Comparison of ENCODE assay signal across 15 cellular contexts in genomic region chr10:76779163-76779820, GRCh38.
DNase-seq lines count a peak whose midpoint lies in the region; ATAC-seq and TF ChIP-seq lines count a peak whose summit lies in the region.
"Had no signal": no experiment of that assay in that cellular context is flagged by ENCODE, and none has a peak within 500 bp of the region (broad histone marks: within the 10 kb centered on the region; RNA-seq: fewer than 3 reads in every experiment).

No MANE protein-coding gene starts in this region.

- in situ Hi-C loops in G401 (cut with HindIII; ENCODE audit: low sequenced_read_pairs): no loop called here

- peaks cover 7% of the 10 kb centered on the region for H3K9me3 Mint-ChIP-seq in progenitor cell of endocrine pancreas (ENCODE audit: low read depth)
- peaks cover 8% of the 10 kb centered on the region for H3K9me3 Mint-ChIP-seq in activated T-cell treated with anti-CD3 and anti-CD28 coated beads, Interleukin-2, amount 50 U/mL, for 4 hours
- H3K9me3 Mint-ChIP-seq in Caco-2 (ENCODE audit: unreplicated experiment): peaks cover 21% of the 10 kb centered on the region
- H3K9me3 Mint-ChIP-seq in stimulated activated effector memory CD8-positive, alpha-beta T cell treated with anti-CD3 and anti-CD28 coated beads, Interleukin-12 subunit alpha, Interleukin-12 subunit beta, amount 100 ng/mL, for 72 hours: peaks cover 12% of the 10 kb centered on the region

- no peak overlapping the region for H3K4me3 ChIP-seq in Caco-2 (ENCODE audit: low read depth, low read length)
- H3K4me3 ChIP-seq: spleen had no signal

- peak; percentile 27 for TF ChIP-seq CTCF in progenitor cell of endocrine pancreas (IDR thresholded peaks at IDR 0.05; ENCODE audit: unreplicated experiment)
- TF ChIP-seq CTCF in GM20000 (IDR thresholded peaks at IDR 0.05; ENCODE audit: extremely low read depth, missing control alignments): no peak
- no peak for TF ChIP-seq CTCF in Caco-2 (IDR thresholded peaks at IDR 0.05; ENCODE audit: insufficient read depth in 1 of 2, low read depth in 1 of 2, low read length in 1 of 2, severe bottlenecking in 1 of 2, unreplicated experiment in 1 of 2)

- H3K4me1 ChIP-seq in Caco-2: no peaks in the 10 kb centered on the region
- H3K4me1 ChIP-seq: spleen had no signal

- no peaks in the 10 kb centered on the region for H3K27me3 ChIP-seq in Caco-2 (replicated peaks; ENCODE audit: control insufficient read depth, insufficient read depth, low read length)
- H3K27me3 ChIP-seq: spleen had no signal

- peak; percentile 4 for DNase-seq in G401 (ENCODE audit: low spot score)
- peak; percentile 36 for DNase-seq in RPMI7951 (ENCODE audit: low read depth)
- peak; percentile 84 for DNase-seq in foreskin melanocyte
- no peak for DNase-seq in progenitor cell of endocrine pancreas (ENCODE audit: low spot score, unreplicated experiment)
- DNase-seq in GM20000 (ENCODE audit: low spot score): no peak
- no peak for DNase-seq in activated T-cell treated with anti-CD3 and anti-CD28 coated beads, Interleukin-2, amount 50 U/mL, for 4 hours
- no peak for DNase-seq in Caco-2
- no peak for DNase-seq in stimulated activated effector memory CD8-positive, alpha-beta T cell treated with anti-CD3 and anti-CD28 coated beads, Interleukin-12 subunit alpha, Interleukin-12 subunit beta, amount 100 ng/mL, for 72 hours (ENCODE audit: low spot score in 2 of 2)
- DNase-seq: activated T-cell treated with anti-CD3 and anti-CD28 coated beads, Interleukin-2, amount 50 U/mL, for 1 hour; DND-41; immature natural killer cell; NCI-H748 treated with DMSO at 0.1 percent for 48 hours; spleen; stimulated activated naive CD4-positive, alpha-beta T cell had no signal

- peaks cover 2% of the 10 kb centered on the region for H3K36me3 Mint-ChIP-seq in progenitor cell of endocrine pancreas (ENCODE audit: insufficient read depth)
- no peaks in the 10 kb centered on the region for H3K36me3 Mint-ChIP-seq in activated T-cell treated with anti-CD3 and anti-CD28 coated beads, Interleukin-2, amount 50 U/mL, for 4 hours (ENCODE audit: insufficient read depth)
- H3K36me3 Mint-ChIP-seq in Caco-2 (ENCODE audit: insufficient read depth, unreplicated experiment): no peaks in the 10 kb centered on the region
- no peaks in the 10 kb centered on the region for H3K36me3 Mint-ChIP-seq in stimulated activated effector memory CD8-positive, alpha-beta T cell treated with anti-CD3 and anti-CD28 coated beads, Interleukin-12 subunit alpha, Interleukin-12 subunit beta, amount 100 ng/mL, for 72 hours
- H3K36me3 Mint-ChIP-seq: immature natural killer cell had no signal

- BruUV-seq in Caco-2 (replicated peaks; lab: Mats Ljungman, UMichigan): no TSS peak

- H3K4me1 Mint-ChIP-seq in progenitor cell of endocrine pancreas (ENCODE audit: low read depth) (peaks cover 14% of the 10 kb centered on the region), Caco-2 (ENCODE audit: low read depth, unreplicated experiment) (peaks cover 8% of the 10 kb centered on the region)
- no peaks in the 10 kb centered on the region for H3K4me1 Mint-ChIP-seq in activated T-cell treated with anti-CD3 and anti-CD28 coated beads, Interleukin-2, amount 50 U/mL, for 4 hours (ENCODE audit: low read depth)
- H3K4me1 Mint-ChIP-seq in stimulated activated effector memory CD8-positive, alpha-beta T cell treated with anti-CD3 and anti-CD28 coated beads, Interleukin-12 subunit alpha, Interleukin-12 subunit beta, amount 100 ng/mL, for 72 hours: no peaks in the 10 kb centered on the region
- H3K4me1 Mint-ChIP-seq: immature natural killer cell had no signal

- POLR2A ChIA-PET in Caco-2 (lab: Charles Lee): no interaction called here

- intact Hi-C loops in Caco-2 (cut with micrococcal nuclease; ENCODE audit: unreplicated experiment): no loop called here

- no peaks in the 10 kb centered on the region for H3K36me3 ChIP-seq in Caco-2 (ENCODE audit: control insufficient read depth, insufficient read depth, low read length)
- H3K36me3 ChIP-seq: spleen had no signal

- peaks cover 10% of the 10 kb centered on the region for H3K27me3 Mint-ChIP-seq in progenitor cell of endocrine pancreas
- no peaks in the 10 kb centered on the region for H3K27me3 Mint-ChIP-seq in activated T-cell treated with anti-CD3 and anti-CD28 coated beads, Interleukin-2, amount 50 U/mL, for 4 hours (ENCODE audit: low read depth)
- H3K27me3 Mint-ChIP-seq in Caco-2 (ENCODE audit: insufficient read depth, unreplicated experiment): peaks cover 6% of the 10 kb centered on the region
- H3K27me3 Mint-ChIP-seq: dendritic cell treated with granulocyte-macrophage colony-stimulating factor and Interleukin-4, amounts not matched to agents 40 ng/mL and 50 ng/mL, for 4 days had no signal

- peak overlapping the region; percentile 22 for H3K27ac Mint-ChIP-seq in progenitor cell of endocrine pancreas
- H3K27ac Mint-ChIP-seq in Caco-2 (ENCODE audit: unreplicated experiment): no peak overlapping the region
- H3K27ac Mint-ChIP-seq in stimulated activated effector memory CD8-positive, alpha-beta T cell treated with anti-CD3 and anti-CD28 coated beads, Interleukin-12 subunit alpha, Interleukin-12 subunit beta, amount 100 ng/mL, for 72 hours: no peak overlapping the region
- H3K27ac Mint-ChIP-seq: dendritic cell treated with granulocyte-macrophage colony-stimulating factor and Interleukin-4, amounts not matched to agents 40 ng/mL and 50 ng/mL, for 4 days; immature natural killer cell had no signal

- H3K4me3 Mint-ChIP-seq in progenitor cell of endocrine pancreas (ENCODE audit: low read depth): peak overlapping the region; percentile 15
- H3K4me3 Mint-ChIP-seq in activated T-cell treated with anti-CD3 and anti-CD28 coated beads, Interleukin-2, amount 50 U/mL, for 4 hours: no peak overlapping the region
- H3K4me3 Mint-ChIP-seq in Caco-2 (ENCODE audit: unreplicated experiment): no peak overlapping the region
- no peak overlapping the region for H3K4me3 Mint-ChIP-seq in stimulated activated effector memory CD8-positive, alpha-beta T cell treated with anti-CD3 and anti-CD28 coated beads, Interleukin-12 subunit alpha, Interleukin-12 subunit beta, amount 100 ng/mL, for 72 hours
- H3K4me3 Mint-ChIP-seq: dendritic cell treated with granulocyte-macrophage colony-stimulating factor and Interleukin-4, amounts not matched to agents 40 ng/mL and 50 ng/mL, for 4 days; immature natural killer cell had no signal

- ATAC-seq in activated T-cell treated with anti-CD3 and anti-CD28 coated beads, Interleukin-2, amount 50 U/mL, for 4 hours: no peak
- ATAC-seq in stimulated activated effector memory CD8-positive, alpha-beta T cell treated with anti-CD3 and anti-CD28 coated beads, Interleukin-12 subunit alpha, Interleukin-12 subunit beta, amount 100 ng/mL, for 72 hours: no peak

- CTCF ChIA-PET in Caco-2 (lab: Charles Lee): no interaction called here

- H3K9me3 ChIP-seq in Caco-2: peaks cover 3% of the 10 kb centered on the region; the same call in 1 of the 2 replicates

Comparison
In these comparisons a context has a peak if more than half of its experiments do, and no peak if none do; other contexts are left out.
1. DNase-seq: peak in G401 (single experiment), RPMI7951 (single experiment) and foreskin melanocyte (single experiment); none in progenitor cell of endocrine pancreas (single experiment), GM20000 (single experiment), activated T-cell treated with anti-CD3 and anti-CD28 coated beads, Interleukin-2, amount 50 U/mL, for 4 hours (single experiment), Caco-2 (0 of 2) and stimulated activated effector memory CD8-positive, alpha-beta T cell treated with anti-CD3 and anti-CD28 coated beads, Interleukin-12 subunit alpha, Interleukin-12 subunit beta, amount 100 ng/mL, for 72 hours (0 of 2).